15 cellular contexts compared by ENCODE assay signal in the genomic region with DNA sequence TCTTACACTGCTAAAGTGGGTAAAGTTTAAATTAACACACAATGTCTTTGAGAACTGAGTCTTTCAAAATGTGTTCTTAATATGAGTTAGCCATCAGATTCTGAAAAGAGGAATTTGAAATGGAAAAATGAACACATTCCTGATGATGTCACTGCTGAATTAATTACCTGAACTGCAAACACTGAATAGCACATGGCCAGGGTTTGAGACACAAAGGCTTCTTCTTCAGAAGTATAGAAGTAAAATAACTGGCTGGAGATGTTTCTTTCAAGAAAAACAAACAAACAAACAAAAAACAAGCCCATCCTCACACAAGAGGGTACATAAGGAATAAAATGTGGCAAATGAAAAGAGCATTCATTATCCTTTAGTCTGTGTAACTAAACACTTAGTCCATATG. TPM values are rescaled to one million over a fixed set of nuclear protein-coding genes. Genes with fewer than 3 reads are reported as not detected.
A peak's percentile ranks its signal among the peaks of the same experiment; 100 is the strongest.
DNase-seq lines count a peak whose midpoint lies in the region; ATAC-seq, FAIRE-seq and TF ChIP-seq lines count a peak whose summit lies in the region.
"Had no signal": no experiment of that assay in that cellular context is flagged by ENCODE, and none has a peak within 500 bp of the region (broad histone marks: within the 10 kb centered on the region; RNA-seq: fewer than 3 reads in every experiment).

No MANE protein-coding gene starts in this region.

- DNase-seq in HCEC 1CT (peak; percentile 24), body of pancreas (no peak), kidney (no peak), NCI-H774 (lab: John Stamatoyannopoulos, UW) (no peak), SW480 (ENCODE audit: low spot score) (no peak), DMS79 (lab: John Stamatoyannopoulos, UW) (no peak)
- DNase-seq: activated CD8-positive, alpha-beta T cell treated with anti-CD3 and anti-CD28 coated beads for 36 hours; H7; naive thymus-derived CD4-positive, alpha-beta T cell; stimulated activated CD8-positive, alpha-beta memory T cell treated with anti-CD3 and anti-CD28 coated beads, Interleukin-4, amount 100 ng/mL, for 48 hours; T-helper 9 cell had no signal

- H3K36me3 ChIP-seq in body of pancreas (replicated peaks in 1 of 2; ENCODE audit: insufficient read depth in 1 of 2, low read depth in 2 of 2) = no peaks in the 10 kb centered on the region
- H3K36me3 ChIP-seq in kidney (ENCODE audit: control insufficient read depth in 1 of 2, insufficient read depth in 2 of 2, low read length in 2 of 2) = no peaks in the 10 kb centered on the region
- no peaks in the 10 kb centered on the region for H3K36me3 ChIP-seq in subcutaneous abdominal adipose tissue (ENCODE audit: control insufficient read depth in 5 of 5, insufficient read depth in 5 of 5, low read length in 5 of 5)

- no peak for TF ChIP-seq POLR2A in body of pancreas (IDR thresholded peaks at IDR 0.05)

- H3K27me3 ChIP-seq in body of pancreas (no peaks in the 10 kb centered on the region), subcutaneous abdominal adipose tissue (ENCODE audit: control insufficient read depth in 5 of 5, insufficient read depth in 4 of 5, low read length in 5 of 5) (no peaks in the 10 kb centered on the region)

- H3K4me1 ChIP-seq in body of pancreas (peaks cover 25% of the 10 kb centered on the region), kidney (ENCODE audit: control insufficient read depth in 1 of 2, insufficient read depth in 1 of 2, low read depth in 1 of 2, low read length in 2 of 2) (peaks cover 10 to 33% of the 10 kb centered on the region in 2 donors), subcutaneous abdominal adipose tissue (ENCODE audit: control insufficient read depth in 5 of 5, insufficient read depth in 5 of 5, low read length in 5 of 5) (peaks cover 0 to 17% (median 13%) of the 10 kb centered on the region in 5 donors)

- no peak overlapping the region for H3K9ac ChIP-seq in kidney (ENCODE audit: low read length in 2 of 2)
- H3K9ac ChIP-seq in subcutaneous abdominal adipose tissue (ENCODE audit: low read length in 5 of 5) = peak overlapping the region in 1 of 5 donors; percentile 51

- H3K9me3 ChIP-seq in body of pancreas (no peaks in the 10 kb centered on the region), kidney (ENCODE audit: control insufficient read depth in 1 of 2, low read length in 2 of 2) (no peaks in the 10 kb centered on the region), subcutaneous abdominal adipose tissue (ENCODE audit: control insufficient read depth in 5 of 5, low read length in 5 of 5) (no peaks in the 10 kb centered on the region)

- H3K4me3 ChIP-seq in body of pancreas = no peak overlapping the region
- H3K4me3 ChIP-seq in kidney (ENCODE audit: low read length in 2 of 2) = no peak overlapping the region
- no peak overlapping the region for H3K4me3 ChIP-seq in subcutaneous abdominal adipose tissue (ENCODE audit: low read depth in 1 of 5, low read length in 5 of 5)
- H3K4me3 ChIP-seq: K562 had no signal

- intact Hi-C loops in body of pancreas (cut with DNase I) (no loop called here), kidney (cut with DNase I) (no loop called here)

- ATAC-seq in body of pancreas (no peak), HG03521 (IDR thresholded peaks at IDR 0.05; ENCODE audit: unreplicated experiment) (no peak)
- ATAC-seq: activated CD8-positive, alpha-beta T cell treated with anti-CD3 and anti-CD28 coated beads for 36 hours; activated naive CD4-positive, alpha-beta T cell treated with anti-CD3 and anti-CD28 coated beads, Interleukin-2, amount 50 U/mL, for 72 hours; K562 had no signal

- FAIRE-seq in kidney (lab: Jason Lieb, UNC) = no peak
- FAIRE-seq: K562 had no signal

- peak overlapping the region; percentile 10 to 97 (median 71) for H3K27ac ChIP-seq in body of pancreas
- peak overlapping the region; percentile 63 to 80 for H3K27ac ChIP-seq in kidney (ENCODE audit: low read depth in 2 of 2, low read length in 2 of 2)
- H3K27ac ChIP-seq in subcutaneous abdominal adipose tissue (ENCODE audit: low read depth, low read length) = peak overlapping the region; percentile 12

- TF ChIP-seq CTCF in body of pancreas (IDR thresholded peaks at IDR 0.05) = no peak
- no peak for TF ChIP-seq CTCF in kidney (IDR thresholded peaks at IDR 0.05; ENCODE audit: borderline replicate concordance, extremely low read depth, insufficient read depth)

RNA-seq across cellular contexts. Expression of gene GLIS3, which starts 7.1 kb away (rescaled TPM):
- total RNA-seq in body of pancreas (10 to 100 TPM; 83.5 to 87.3 TPM), kidney (90.0 TPM)
- 5.4 TPM for polyA plus RNA-seq in kidney (ENCODE audit: insufficient read depth, low read depth, low replicate concordance)

Comparison
In these comparisons a context has a peak if more than half of its experiments do, and no peak if none do; other contexts are left out.
1. H3K27ac ChIP-seq: peak in every context shown above with its lines; median percentile 72 in kidney; 71 in body of pancreas; 12 in subcutaneous abdominal adipose tissue.